8 cellular contexts compared by ENCODE assay signal in genomic region chr17:47099987-47100711, GRCh38.
DNase-seq lines count a peak whose midpoint lies in the region; ATAC-seq and TF ChIP-seq lines count a peak whose summit lies in the region.

No MANE protein-coding gene starts in this region.

- DNase-seq in NCI-H1694 treated with DMSO at 0.1 percent for 48 hours (lab: John Stamatoyannopoulos, UW) (peak; percentile 82), T-helper 17 cell (peak; percentile 68 to 89 (median 81)), anterior cingulate cortex (lab: John Stamatoyannopoulos, UW) (peak; percentile 43 to 94 (median 86)), right cardiac atrium (peak; percentile 94 to 98 (median 97)), pulmonary artery endothelial cell (ENCODE audit: low read depth, low spot score) (peak; percentile 55), uterus (peak; percentile 94 to 97)

- H3K27me3 ChIP-seq in right cardiac atrium (ENCODE audit: control insufficient read depth, insufficient read depth) (no peaks in the 10 kb centered on the region), uterus (no peaks in the 10 kb centered on the region)

- peak overlapping the region; percentile 94 for H3K4me3 Mint-ChIP-seq in T-helper 17 cell

- H3K9me3 ChIP-seq in T-helper 17 cell (ENCODE audit: control insufficient read depth, low read length, poor library complexity, severe bottlenecking) (no peaks in the 10 kb centered on the region), right cardiac atrium (ENCODE audit: control insufficient read depth, low read length) (no peaks in the 10 kb centered on the region), uterus (no peaks in the 10 kb centered on the region)

- peak overlapping the region; percentile 72 for H3K4me3 ChIP-seq in right cardiac atrium (ENCODE audit: low read length)
- peak overlapping the region; percentile 69 to 97 for H3K4me3 ChIP-seq in uterus

- ATAC-seq in GM18499 (IDR thresholded peaks at IDR 0.05; ENCODE audit: insufficient read depth, unreplicated experiment), result peak; percentile 81
- peak; percentile 96 for ATAC-seq in HG02938 (IDR thresholded peaks at IDR 0.05; ENCODE audit: unreplicated experiment)
- ATAC-seq in T-helper 17 cell, result peak; percentile 100
- ATAC-seq in right cardiac atrium, result peak; percentile 100

- H3K27me3 Mint-ChIP-seq in T-helper 17 cell, result no peaks in the 10 kb centered on the region

- peak in 1 of 4 experiments; percentile 12 for TF ChIP-seq CTCF in uterus (IDR thresholded peaks at IDR 0.05)

- H3K4me1 Mint-ChIP-seq in T-helper 17 cell, result peaks cover 9% of the 10 kb centered on the region

- no peaks in the 10 kb centered on the region for H3K36me3 ChIP-seq in uterus

- H3K27ac ChIP-seq in right cardiac atrium (ENCODE audit: low read length) (no peak overlapping the region), uterus (peak overlapping the region; percentile 75 to 88)

- under 1% methylated on average over 42 of the region's 42 CpGs for WGBS in right cardiac atrium

- peak in 1 of 2 donors; percentile 59 for TF ChIP-seq POLR2A in uterus (IDR thresholded peaks at IDR 0.05)

- H3K36me3 Mint-ChIP-seq in T-helper 17 cell (ENCODE audit: low read depth), result peaks cover 2% of the 10 kb centered on the region

- intact Hi-C loops in right cardiac atrium (cut with DNase I) (no loop called here), uterus (cut with DNase I; ENCODE audit: low total_unique reads) (no loop called here)

- peak overlapping the region; percentile 92 for H3K27ac Mint-ChIP-seq in T-helper 17 cell

- H3K4me1 ChIP-seq in right cardiac atrium (ENCODE audit: control insufficient read depth, insufficient read depth, low read length) (no peaks in the 10 kb centered on the region), uterus (no peaks in the 10 kb centered on the region)
